Comparison of ENCODE assay signal across 17 cellular contexts in the genomic region with DNA sequence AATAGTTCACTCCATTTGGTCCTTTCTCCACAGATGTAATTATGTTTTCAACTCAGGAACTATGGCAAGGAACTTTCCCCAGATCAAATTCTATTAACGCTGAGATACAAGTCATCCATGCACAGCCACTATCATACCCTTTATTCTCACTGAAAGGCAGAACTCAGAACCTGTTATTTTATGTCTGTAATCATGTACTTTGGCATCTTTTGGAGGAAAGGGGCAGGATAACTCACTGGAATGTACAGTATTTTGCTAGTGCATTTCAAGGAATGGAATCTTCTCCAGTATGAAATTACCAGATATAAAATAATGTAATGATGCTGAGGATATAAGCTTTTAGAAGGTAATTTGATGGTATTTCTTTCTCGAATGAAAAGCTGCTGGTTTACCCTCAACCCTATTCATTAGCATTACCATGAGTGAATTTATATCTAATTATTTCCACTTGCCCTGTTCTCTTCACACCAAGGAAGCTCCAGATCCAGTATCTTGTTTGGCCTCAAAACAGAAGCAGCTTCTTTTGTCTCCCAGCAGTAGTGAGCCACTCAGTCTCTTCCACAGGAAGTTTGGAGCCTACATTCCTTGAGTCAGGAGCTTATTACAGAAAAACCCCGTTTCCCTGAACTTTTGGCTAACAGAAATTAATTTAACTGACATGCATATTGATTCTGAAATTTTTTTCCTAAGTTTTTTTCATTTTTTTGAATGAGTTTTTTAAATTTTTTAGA. TPM values are rescaled to one million over a fixed set of nuclear protein-coding genes. Genes with fewer than 3 reads are reported as not detected.
DNase-seq lines count a peak whose midpoint lies in the region; ATAC-seq and TF ChIP-seq lines count a peak whose summit lies in the region.
"Had no signal": no experiment of that assay in that cellular context is flagged by ENCODE, and none has a peak within 500 bp of the region (broad histone marks: within the 10 kb centered on the region; RNA-seq: fewer than 3 reads in every experiment).

No MANE protein-coding gene starts in this region.

- no peak for TF ChIP-seq POLR2A in upper lobe of left lung (IDR thresholded peaks at IDR 0.05)

- CTCF ChIA-PET in activated CD4-positive, alpha-beta T cell treated with anti-CD3 and anti-CD28 coated beads for 36 hours (lab: Charles Lee), result interaction anchor here (0.8 to 5.7 kb wide), 5 partner anchors 18 to 61 kb away, joined by 3 to 43 read pairs (median 4); no protein-coding TSS in a partner anchor
- CTCF ChIA-PET in SK-N-SH (lab: Yijun Ruan, JAX), result interaction anchor here (0.9 to 2.8 kb wide), 5 partner anchors 28 to 68 kb away, joined by 3 to 23 read pairs (median 4); no protein-coding TSS in a partner anchor

- POLR2A ChIA-PET in activated CD4-positive, alpha-beta T cell treated with anti-CD3 and anti-CD28 coated beads for 36 hours (lab: Charles Lee), result no interaction called here
- POLR2A ChIA-PET in SK-N-SH (lab: Yijun Ruan, JAX), result interaction anchor here (1.4 kb wide), 1 partner anchor 34 kb away, joined by 4 read pairs; no protein-coding TSS in a partner anchor

- H3K4me1 ChIP-seq in SK-N-SH (ENCODE audit: control insufficient read depth in 1 of 2, insufficient read depth in 2 of 2, low read depth in 1 of 2, low read length in 1 of 2) (peaks cover 44 to 47% of the 10 kb centered on the region in 2 experiments), endodermal cell (ENCODE audit: control insufficient read depth, insufficient read depth, low read length) (peaks cover 13% of the 10 kb centered on the region), osteoblast (ENCODE audit: insufficient read depth, low read length) (peaks cover 11% of the 10 kb centered on the region), upper lobe of left lung (peaks cover 0 to 17% (median 10%) of the 10 kb centered on the region in 4 donors)

- H3K9me3 ChIP-seq in SK-N-SH (no peaks in the 10 kb centered on the region), endodermal cell (ENCODE audit: control insufficient read depth, low read length) (no peaks in the 10 kb centered on the region), osteoblast (ENCODE audit: low read depth, low read length) (no peaks in the 10 kb centered on the region), upper lobe of left lung (no peaks in the 10 kb centered on the region)

- H3K4me3 ChIP-seq in SK-N-SH (ENCODE audit: low read depth in 2 of 2, low read length in 1 of 2) (no peak overlapping the region; a peak in 1 of 4 replicates), endodermal cell (ENCODE audit: low read length) (no peak overlapping the region), osteoblast (ENCODE audit: insufficient read depth, low read length) (no peak overlapping the region), upper lobe of left lung (no peak overlapping the region)
- H3K4me3 ChIP-seq: smooth muscle cell had no signal

- intact Hi-C loops in activated CD4-positive, alpha-beta T cell treated with anti-CD3 and anti-CD28 coated beads for 36 hours (cut with DNase I, micrococcal nuclease), result loop anchor here in 1 of 2 experiments (2.0 kb wide), 1 partner anchor 17 kb away; no protein-coding TSS in a partner anchor

- no peak for DNase-seq in activated CD4-positive, alpha-beta T cell treated with anti-CD3 and anti-CD28 coated beads for 36 hours
- DNase-seq in activated CD4-positive, alpha-beta T cell treated with anti-CD3 and anti-CD28 coated beads, Interleukin-2, amount 50 U/mL, for 1 hour, result no peak
- no peak for DNase-seq in SK-N-SH
- DNase-seq in endodermal cell, result no peak
- DNase-seq in osteoblast (ENCODE audit: insufficient read length, low spot score, missing footprints), result no peak
- DNase-seq in GOT3 (lab: John Stamatoyannopoulos, UW), result no peak
- DNase-seq in upper lobe of left lung, result no peak
- DNase-seq: 8988T; aorta; effector memory CD4-positive, alpha-beta T cell; Karpas-422; naive B cell; NCI-H1694 treated with DMSO at 0.1 percent for 48 hours had no signal

- H3K27ac ChIP-seq in SK-N-SH (ENCODE audit: low read depth in 2 of 2, low read length in 1 of 2) (peak overlapping the region; percentile 73 to 99), endodermal cell (ENCODE audit: low read depth, low read length) (no peak overlapping the region), osteoblast (ENCODE audit: low read depth, low read length) (peak overlapping the region; percentile 5), upper lobe of left lung (peak overlapping the region in 2 of 4 donors; percentile 4 to 7)

- 14% methylated on average over 3 of the region's 3 CpGs for WGBS in SK-N-SH (ENCODE audit: low lambda C conversion rate)
- WGBS in endodermal cell (ENCODE audit: insufficient coverage in 1 of 2, insufficient read length in 1 of 2), 2 experiments, result 95% methylated on average over 2 of the region's 3 CpGs; no CpG with 5 or more reads in 1 of the 2 experiments
- 74 to 77% methylated on average over 3 of the region's 3 CpGs for WGBS in upper lobe of left lung, 2 donors

- H2AFZ ChIP-seq in SK-N-SH (ENCODE audit: low read depth) (no peak overlapping the region), osteoblast (ENCODE audit: low read length) (no peak overlapping the region)

- peak overlapping the region; percentile 71 for H3K4me2 ChIP-seq in SK-N-SH
- peak overlapping the region; percentile 75 for H3K4me2 ChIP-seq in osteoblast (ENCODE audit: insufficient read depth, low read length)

- no peaks in the 10 kb centered on the region for H3K27me3 Mint-ChIP-seq in activated CD4-positive, alpha-beta T cell treated with anti-CD3 and anti-CD28 coated beads for 36 hours
- H3K27me3 Mint-ChIP-seq in endodermal cell (ENCODE audit: insufficient read depth), result no peaks in the 10 kb centered on the region
- H3K27me3 Mint-ChIP-seq: naive B cell had no signal

- peaks cover 43% of the 10 kb centered on the region for H3F3A ChIP-seq in SK-N-SH (replicated peaks; ENCODE audit: insufficient read depth)

- TF ChIP-seq EP300 in SK-N-SH (IDR thresholded peaks at IDR 0.05; ENCODE audit: borderline replicate concordance in 1 of 2, low read depth in 1 of 2, low read length in 1 of 2) (no peak), upper lobe of left lung (IDR thresholded peaks at IDR 0.05) (no peak)

- H3K36me3 ChIP-seq in SK-N-SH (replicated peaks in 1 of 2; ENCODE audit: control insufficient read depth in 1 of 2, insufficient read depth in 2 of 2, low read length in 1 of 2), result peaks cover 21 to 29% of the 10 kb centered on the region in 2 experiments
- H3K36me3 ChIP-seq in endodermal cell (ENCODE audit: control insufficient read depth, insufficient read depth, low read length), result peaks cover 39% of the 10 kb centered on the region
- H3K36me3 ChIP-seq in osteoblast (ENCODE audit: insufficient read depth, low read length), result peaks cover 30% of the 10 kb centered on the region
- peaks cover 27 to 41% (median 39%) of the 10 kb centered on the region in 4 donors for H3K36me3 ChIP-seq in upper lobe of left lung

- H4K20me1 ChIP-seq in SK-N-SH (ENCODE audit: insufficient read depth), result no peaks in the 10 kb centered on the region
- H4K20me1 ChIP-seq in osteoblast (ENCODE audit: insufficient read depth, low read length), result no peaks in the 10 kb centered on the region

- H3K9me3 Mint-ChIP-seq in activated CD4-positive, alpha-beta T cell treated with anti-CD3 and anti-CD28 coated beads for 36 hours (ENCODE audit: low read depth), result no peaks in the 10 kb centered on the region
- no peaks in the 10 kb centered on the region for H3K9me3 Mint-ChIP-seq in endodermal cell
- H3K9me3 Mint-ChIP-seq: naive B cell had no signal

- no peak overlapping the region for H3K4me3 Mint-ChIP-seq in activated CD4-positive, alpha-beta T cell treated with anti-CD3 and anti-CD28 coated beads for 36 hours
- no peak overlapping the region for H3K4me3 Mint-ChIP-seq in endodermal cell

- H3K79me2 ChIP-seq in SK-N-SH (ENCODE audit: insufficient read depth) (peaks cover 4% of the 10 kb centered on the region; the same call in 1 of the 2 replicates), osteoblast (ENCODE audit: insufficient read depth, low read length) (no peaks in the 10 kb centered on the region)

- H3K9ac ChIP-seq in SK-N-SH (peak overlapping the region; percentile 25; the same call in 1 of the 2 replicates), endodermal cell (ENCODE audit: extremely low read depth, low read length, poor library complexity, severe bottlenecking) (peak overlapping the region; percentile 13)

- TF ChIP-seq RAD21 in SK-N-SH (IDR thresholded peaks at IDR 0.05; ENCODE audit: low read length), result no peak

- no peak for TF ChIP-seq CTCF in SK-N-SH (IDR thresholded peaks at IDR 0.05)
- TF ChIP-seq CTCF in endodermal cell (conservative IDR thresholded peaks at IDR 0.05), result no peak
- TF ChIP-seq CTCF in osteoblast (IDR thresholded peaks at IDR 0.05; ENCODE audit: extremely low read depth, low read depth, low read length), result no peak
- TF ChIP-seq CTCF in upper lobe of left lung (IDR thresholded peaks at IDR 0.05), result no peak

- peak overlapping the region; percentile 58 for H3K27ac Mint-ChIP-seq in activated CD4-positive, alpha-beta T cell treated with anti-CD3 and anti-CD28 coated beads for 36 hours
- H3K27ac Mint-ChIP-seq in endodermal cell, result no peak overlapping the region

- no peaks in the 10 kb centered on the region for H3K27me3 ChIP-seq in SK-N-SH (ENCODE audit: insufficient read depth)
- H3K27me3 ChIP-seq in endodermal cell (ENCODE audit: control insufficient read depth, insufficient read depth, low read length, poor library complexity, severe bottlenecking), result no peaks in the 10 kb centered on the region
- no peaks in the 10 kb centered on the region for H3K27me3 ChIP-seq in osteoblast (ENCODE audit: insufficient read depth, low read length)
- no peaks in the 10 kb centered on the region for H3K27me3 ChIP-seq in upper lobe of left lung

- peaks cover 39% of the 10 kb centered on the region for H3K36me3 Mint-ChIP-seq in activated CD4-positive, alpha-beta T cell treated with anti-CD3 and anti-CD28 coated beads for 36 hours (ENCODE audit: low read depth)
- H3K36me3 Mint-ChIP-seq in endodermal cell (ENCODE audit: low read depth), result peaks cover 29% of the 10 kb centered on the region

- H3K9me2 ChIP-seq in SK-N-SH, result no peaks in the 10 kb centered on the region

- ATAC-seq in activated CD4-positive, alpha-beta T cell treated with anti-CD3 and anti-CD28 coated beads for 36 hours, result no peak
- ATAC-seq in GM19463 (IDR thresholded peaks at IDR 0.05; ENCODE audit: unreplicated experiment) (no peak), upper lobe of left lung (ENCODE audit: low FRiP score in 2 of 2) (no peak)
- ATAC-seq: Right ventricle myocardium inferior had no signal

- peaks cover 59% of the 10 kb centered on the region for H3K4me1 Mint-ChIP-seq in activated CD4-positive, alpha-beta T cell treated with anti-CD3 and anti-CD28 coated beads for 36 hours
- peaks cover 30% of the 10 kb centered on the region for H3K4me1 Mint-ChIP-seq in endodermal cell

RNA-seq across cellular contexts. Expression of gene AMHR2, which starts 10.0 kb away (rescaled TPM):
- total RNA-seq in activated CD4-positive, alpha-beta T cell treated with anti-CD3 and anti-CD28 coated beads for 36 hours, result not detected
- polyA plus RNA-seq in SK-N-SH (2012; rRNA removed), result 0.03 and 0.06 TPM in 2 replicates
- 0.03 TPM in 1 of 2 replicates, not detected in the other for polyA plus RNA-seq in SK-N-SH (2012; cell fraction: cytosol; rRNA removed)
- 0.05 and 0.16 TPM in 2 replicates for polyA plus RNA-seq in SK-N-SH (2012; cell fraction: nucleus; rRNA removed)
- total RNA-seq in endodermal cell (10 to 100 TPM; 17.1 to 23.6 TPM), osteoblast (not detected in 2 replicates), upper lobe of left lung (1 to 10 TPM in 1 of 6 donors, under 1 TPM in 3, not detected in 2; 0.24 to 1.0 (median 0.41) TPM)
- 2.5 TPM for polyA plus RNA-seq in endodermal cell (2013, experiment 1 of 2)
- polyA plus RNA-seq in endodermal cell (2013, experiment 2 of 2), result 3.4 TPM
- total RNA-seq: aorta, frontal cortex, Right ventricle myocardium inferior, smooth muscle cell had no signal

RNA-seq across cellular contexts. Expression of gene PRR13, which starts 27.9 kb away (rescaled TPM):
- total RNA-seq in activated CD4-positive, alpha-beta T cell treated with anti-CD3 and anti-CD28 coated beads for 36 hours, result 100 to 1,000 TPM; 250 to 266 TPM
- 58.5 and 59.3 TPM in 2 replicates for polyA plus RNA-seq in SK-N-SH (2012; rRNA removed)
- 62.4 and 69.7 TPM in 2 replicates for polyA plus RNA-seq in SK-N-SH (2012; cell fraction: cytosol; rRNA removed)
- 39.6 and 44.1 TPM in 2 replicates for polyA plus RNA-seq in SK-N-SH (2012; cell fraction: nucleus; rRNA removed)
- total RNA-seq in endodermal cell, result 100 to 1,000 TPM; 184 to 209 TPM
- polyA plus RNA-seq in endodermal cell (2013, experiment 1 of 2), result 101 TPM
- polyA plus RNA-seq in endodermal cell (2013, experiment 2 of 2), result 95.7 TPM
- total RNA-seq in osteoblast, result 55.0 and 64.2 TPM in 2 replicates
- total RNA-seq in upper lobe of left lung, result 100 to 1,000 TPM in 3 of 6 donors, 10 to 100 TPM in 3; 81.5 to 198 (median 105) TPM

RNA-seq across cellular contexts. Expression of gene SP1, which starts 33.7 kb away (rescaled TPM):
- total RNA-seq in activated CD4-positive, alpha-beta T cell treated with anti-CD3 and anti-CD28 coated beads for 36 hours, result 10 to 100 TPM; 76.8 to 93.5 TPM
- 12.9 and 18.8 TPM in 2 replicates for polyA plus RNA-seq in SK-N-SH (2012; rRNA removed)
- polyA plus RNA-seq in SK-N-SH (2012; cell fraction: cytosol; rRNA removed), result 9.1 and 12.8 TPM in 2 replicates
- 26.1 and 41.3 TPM in 2 replicates for polyA plus RNA-seq in SK-N-SH (2012; cell fraction: nucleus; rRNA removed)
- 10 to 100 TPM; 91.2 to 99.5 TPM for total RNA-seq in endodermal cell
- polyA plus RNA-seq in endodermal cell (2013, experiment 1 of 2), result 49.6 TPM
- 47.0 TPM for polyA plus RNA-seq in endodermal cell (2013, experiment 2 of 2)
- total RNA-seq in osteoblast, result 50.3 and 56.0 TPM in 2 replicates
- 10 to 100 TPM; 46.6 to 82.2 (median 61.7) TPM for total RNA-seq in upper lobe of left lung

RNA-seq across cellular contexts. Expression of gene PCBP2, which starts 38.3 kb away (rescaled TPM):
- total RNA-seq in activated CD4-positive, alpha-beta T cell treated with anti-CD3 and anti-CD28 coated beads for 36 hours, result 100 to 1,000 TPM; 881 to 999 TPM
- polyA plus RNA-seq in SK-N-SH (2012; rRNA removed), result 336 and 368 TPM in 2 replicates
- 425 and 586 TPM in 2 replicates for polyA plus RNA-seq in SK-N-SH (2012; cell fraction: cytosol; rRNA removed)
- 357 and 676 TPM in 2 replicates for polyA plus RNA-seq in SK-N-SH (2012; cell fraction: nucleus; rRNA removed)
- total RNA-seq in endodermal cell (1,000 to 10,000 TPM; 1,281 to 1,338 TPM), osteoblast (247 and 293 TPM in 2 replicates), upper lobe of left lung (100 to 1,000 TPM; 346 to 723 (median 513) TPM)
- polyA plus RNA-seq in endodermal cell (2013, experiment 1 of 2), result 1,028 TPM
- 890 TPM for polyA plus RNA-seq in endodermal cell (2013, experiment 2 of 2)

Comparison
In these comparisons a context has a peak if more than half of its experiments do, and no peak if none do; other contexts are left out.
1. RNA of gene AMHR2, which starts 10.0 kb away (total RNA-seq): 17.1 to 23.6 TPM in endodermal cell; 0.24 to 1.0 TPM in upper lobe of left lung, not detected in activated CD4-positive, alpha-beta T cell treated with anti-CD3 and anti-CD28 coated beads for 36 hours and not detected in osteoblast; every median in the first group is over 4 times any median in the second.